17 cellular contexts compared by ENCODE assay signal in genomic region chr12:25756974-25757665, GRCh38.
A peak's percentile ranks its signal among the peaks of the same experiment; 100 is the strongest.
DNase-seq lines count a peak whose midpoint lies in the region; ATAC-seq and TF ChIP-seq lines count a peak whose summit lies in the region.
"Had no signal": no experiment of that assay in that cellular context is flagged by ENCODE, and none has a peak within 500 bp of the region (broad histone marks: within the 10 kb centered on the region; RNA-seq: fewer than 3 reads in every experiment).

No MANE protein-coding gene starts in this region.

- H3K27ac Mint-ChIP-seq in endodermal cell (peak overlapping the region; percentile 70), immature natural killer cell (no peak overlapping the region)
- H3K27ac Mint-ChIP-seq in activated CD8-positive, alpha-beta T cell treated with anti-CD3 and anti-CD28 coated beads for 36 hours: no peak overlapping the region
- H3K27ac Mint-ChIP-seq: B cell; CD4-positive, alpha-beta memory T cell had no signal

- no peak overlapping the region for H3K9ac ChIP-seq in endodermal cell (ENCODE audit: extremely low read depth, low read length, poor library complexity, severe bottlenecking)

- CTCF ChIA-PET in activated CD8-positive, alpha-beta T cell treated with anti-CD3 and anti-CD28 coated beads for 36 hours (lab: Charles Lee): no interaction called here

- POLR2A ChIA-PET in activated CD8-positive, alpha-beta T cell treated with anti-CD3 and anti-CD28 coated beads for 36 hours (lab: Charles Lee): no interaction called here

- H3K9me3 ChIP-seq in endodermal cell (ENCODE audit: control insufficient read depth, low read length): no peaks in the 10 kb centered on the region
- H3K9me3 ChIP-seq in right lobe of liver: no peaks in the 10 kb centered on the region

- no peak overlapping the region for H3K4me3 Mint-ChIP-seq in endodermal cell
- H3K4me3 Mint-ChIP-seq in immature natural killer cell: no peak overlapping the region
- H3K4me3 Mint-ChIP-seq in activated CD8-positive, alpha-beta T cell treated with anti-CD3 and anti-CD28 coated beads for 36 hours: no peak overlapping the region
- H3K4me3 Mint-ChIP-seq: B cell; CD4-positive, alpha-beta memory T cell had no signal

- H3K9me3 Mint-ChIP-seq in endodermal cell (no peaks in the 10 kb centered on the region), immature natural killer cell (no peaks in the 10 kb centered on the region)
- no peaks in the 10 kb centered on the region for H3K9me3 Mint-ChIP-seq in activated CD8-positive, alpha-beta T cell treated with anti-CD3 and anti-CD28 coated beads for 36 hours

- H3K36me3 Mint-ChIP-seq in endodermal cell (ENCODE audit: low read depth) (no peaks in the 10 kb centered on the region), immature natural killer cell (no peaks in the 10 kb centered on the region)
- H3K36me3 Mint-ChIP-seq in activated CD8-positive, alpha-beta T cell treated with anti-CD3 and anti-CD28 coated beads for 36 hours (ENCODE audit: low read depth): no peaks in the 10 kb centered on the region
- H3K36me3 Mint-ChIP-seq: CD4-positive, alpha-beta memory T cell had no signal

- H3K27me3 Mint-ChIP-seq in endodermal cell (ENCODE audit: insufficient read depth) (no peaks in the 10 kb centered on the region), immature natural killer cell (ENCODE audit: low read depth in 3 of 3) (no peaks in the 10 kb centered on the region)
- H3K27me3 Mint-ChIP-seq in activated CD8-positive, alpha-beta T cell treated with anti-CD3 and anti-CD28 coated beads for 36 hours: no peaks in the 10 kb centered on the region
- H3K27me3 Mint-ChIP-seq: B cell; CD4-positive, alpha-beta memory T cell had no signal

- no peak overlapping the region for H3K4me3 ChIP-seq in endodermal cell (ENCODE audit: low read length)
- no peak overlapping the region for H3K4me3 ChIP-seq in right lobe of liver

- peak; percentile 85 to 92 (median 88) for ATAC-seq in right lobe of liver
- no peak for ATAC-seq in activated CD8-positive, alpha-beta T cell treated with anti-CD3 and anti-CD28 coated beads for 36 hours

- H3K36me3 ChIP-seq in endodermal cell (ENCODE audit: control insufficient read depth, insufficient read depth, low read length): no peaks in the 10 kb centered on the region
- no peaks in the 10 kb centered on the region for H3K36me3 ChIP-seq in right lobe of liver

- WGBS in endodermal cell (ENCODE audit: insufficient coverage in 1 of 2, insufficient read length in 1 of 2), 2 experiments: 93 to 100% methylated on average over 1 of the region's 1 CpG
- 13% methylated on average over 1 of the region's 1 CpG for WGBS in right lobe of liver (ENCODE audit: insufficient coverage, low coverage, low lambda C conversion rate, missing lambda C conversion rate)

- H3K4me1 Mint-ChIP-seq in endodermal cell (peaks cover 42% of the 10 kb centered on the region), immature natural killer cell (no peaks in the 10 kb centered on the region)
- H3K4me1 Mint-ChIP-seq in activated CD8-positive, alpha-beta T cell treated with anti-CD3 and anti-CD28 coated beads for 36 hours (ENCODE audit: low read depth): no peaks in the 10 kb centered on the region
- H3K4me1 Mint-ChIP-seq: B cell; CD4-positive, alpha-beta memory T cell had no signal

- TF ChIP-seq CTCF in endodermal cell (conservative IDR thresholded peaks at IDR 0.05) (no peak), right lobe of liver (IDR thresholded peaks at IDR 0.05) (no peak)
- TF ChIP-seq CTCF in activated CD8-positive, alpha-beta T cell treated with anti-CD3 and anti-CD28 coated beads for 36 hours (IDR thresholded peaks at IDR 0.05): no peak

- TF ChIP-seq POLR2A in right lobe of liver (IDR thresholded peaks at IDR 0.05): no peak

- H3K4me1 ChIP-seq in endodermal cell (ENCODE audit: control insufficient read depth, insufficient read depth, low read length) (peaks cover 12% of the 10 kb centered on the region), right lobe of liver (peaks cover 0 to 12% (median 0%) of the 10 kb centered on the region in 4 donors)

- intact Hi-C loops in right lobe of liver (cut with DNase I): no loop called here
- intact Hi-C loops in activated CD8-positive, alpha-beta T cell treated with anti-CD3 and anti-CD28 coated beads for 36 hours (cut with micrococcal nuclease): no loop called here

- no peak overlapping the region for H3K27ac ChIP-seq in endodermal cell (ENCODE audit: low read depth, low read length)
- no peak overlapping the region for H3K27ac ChIP-seq in right lobe of liver

- DNase-seq in DMS53 (lab: John Stamatoyannopoulos, UW) (peak; percentile 98), endodermal cell (peak; percentile 53), right lobe of liver (no peak), renal cortical epithelial cell (ENCODE audit: low read depth) (peak; percentile 74), Ammon's horn (ENCODE audit: low spot score) (no peak), immature natural killer cell (no peak)
- no peak for DNase-seq in activated CD8-positive, alpha-beta T cell treated with anti-CD3 and anti-CD28 coated beads for 36 hours
- DNase-seq: ACHN; CD4-positive, alpha-beta memory T cell; H7; Kasumi-1; NCI-H1417; NCI-H1930; NCI-H2171 treated with DMSO at 0.1 percent for 48 hours; NCI-H524; SHP77 treated with DMSO at 0.1 percent for 48 hours had no signal

- H3K27me3 ChIP-seq in endodermal cell (ENCODE audit: control insufficient read depth, insufficient read depth, low read length, poor library complexity, severe bottlenecking) (no peaks in the 10 kb centered on the region), right lobe of liver (no peaks in the 10 kb centered on the region)

Comparison
In these comparisons a context has a peak if more than half of its experiments do, and no peak if none do; other contexts are left out.
1. DNase-seq: peak in DMS53 (single experiment), endodermal cell (single experiment) and renal cortical epithelial cell (single experiment); none in right lobe of liver (0 of 3), Ammon's horn (single experiment), immature natural killer cell (0 of 3) and activated CD8-positive, alpha-beta T cell treated with anti-CD3 and anti-CD28 coated beads for 36 hours (single experiment).